ENCODE assay signal across 1 cellular context in genomic region chr1:53237638-53238037, GRCh38.
TF ChIP-seq lines count a peak whose summit lies in the region.

No MANE protein-coding gene starts in this region.

TF ChIP-seq in K562, 482 proteins besides CTCF, POLR2A, EP300 and RAD21 (continued from another document):
- TF ChIP-seq, protein P1, sequence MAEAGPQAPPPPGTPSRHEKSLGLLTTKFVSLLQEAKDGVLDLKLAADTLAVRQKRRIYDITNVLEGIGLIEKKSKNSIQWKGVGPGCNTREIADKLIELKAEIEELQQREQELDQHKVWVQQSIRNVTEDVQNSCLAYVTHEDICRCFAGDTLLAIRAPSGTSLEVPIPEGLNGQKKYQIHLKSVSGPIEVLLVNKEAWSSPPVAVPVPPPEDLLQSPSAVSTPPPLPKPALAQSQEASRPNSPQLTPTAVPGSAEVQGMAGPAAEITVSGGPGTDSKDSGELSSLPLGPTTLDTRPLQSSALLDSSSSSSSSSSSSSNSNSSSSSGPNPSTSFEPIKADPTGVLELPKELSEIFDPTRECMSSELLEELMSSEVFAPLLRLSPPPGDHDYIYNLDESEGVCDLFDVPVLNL (CRISPR knock-in tag; IDR thresholded peaks at IDR 0.05; ENCODE audit: low read depth), result 0 out of 2 replicates have a peak, but pooled peaks have one; percentile 5
- TF ChIP-seq EHMT2 (IDR thresholded peaks at IDR 0.05), result no peak
- no peak for TF ChIP-seq ARID1B (IDR thresholded peaks at IDR 0.05)
- TF ChIP-seq, protein P2, sequence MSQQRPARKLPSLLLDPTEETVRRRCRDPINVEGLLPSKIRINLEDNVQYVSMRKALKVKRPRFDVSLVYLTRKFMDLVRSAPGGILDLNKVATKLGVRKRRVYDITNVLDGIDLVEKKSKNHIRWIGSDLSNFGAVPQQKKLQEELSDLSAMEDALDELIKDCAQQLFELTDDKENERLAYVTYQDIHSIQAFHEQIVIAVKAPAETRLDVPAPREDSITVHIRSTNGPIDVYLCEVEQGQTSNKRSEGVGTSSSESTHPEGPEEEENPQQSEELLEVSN (IDR thresholded peaks at IDR 0.05; ENCODE audit: borderline replicate concordance in 1 of 2, extremely low read depth in 1 of 2, insufficient read depth in 1 of 2, insufficient read length in 1 of 2, low read depth in 1 of 2, low read length in 1 of 2, poor library complexity in 1 of 2, severe bottlenecking in 1 of 2), result peak; percentile 55 to 79
- TF ChIP-seq RB1 (IDR thresholded peaks at IDR 0.05; ENCODE audit: low read depth), result 0 out of 2 replicates have a peak, but pooled peaks have one; percentile 38
- TF ChIP-seq ZNF316 (IDR thresholded peaks at IDR 0.05), result 0 out of 2 replicates have a peak, but pooled peaks have one; percentile 1
- TF ChIP-seq RBM15 (IDR thresholded peaks at IDR 0.05; ENCODE audit: insufficient read depth, low read length), result no peak
- 0 out of 2 replicates have a peak, but pooled peaks have one; percentile 8 for TF ChIP-seq HMGXB4 (CRISPR knock-in tag; IDR thresholded peaks at IDR 0.05)
